In genomic region chr19:42443944-42444398, GRCh38 we compare ENCODE assay signal across 1 cellular context.
TF ChIP-seq lines count a peak whose summit lies in the region.

No MANE protein-coding gene starts in this region.

TF ChIP-seq in HepG2, 621 proteins besides CTCF, POLR2A, EP300 and RAD21 (continued from another document and continues in another):
- TF ChIP-seq STAT5B (CRISPR knock-in tag; IDR thresholded peaks at IDR 0.05), result 0 out of 2 replicates have a peak, but pooled peaks have one; percentile 47
- 0 out of 2 replicates have a peak, but pooled peaks have one; percentile 21 for TF ChIP-seq TAF1 (CRISPR knock-in tag; IDR thresholded peaks at IDR 0.05)
- no peak for TF ChIP-seq ELF1 (CRISPR knock-in tag; IDR thresholded peaks at IDR 0.05)
- TF ChIP-seq NR2C2 (CRISPR knock-in tag; IDR thresholded peaks at IDR 0.05; ENCODE audit: borderline replicate concordance), result peak; percentile 65
- TF ChIP-seq KMT2B (CRISPR knock-in tag; IDR thresholded peaks at IDR 0.05), result peak; percentile 45; the same call in 1 of the 2 replicates
- TF ChIP-seq PHF21A (CRISPR knock-in tag; IDR thresholded peaks at IDR 0.05), result peak; percentile 89
- peak; percentile 43; the same call in 1 of the 2 replicates for TF ChIP-seq NR2F2 (IDR thresholded peaks at IDR 0.05; ENCODE audit: borderline replicate concordance, low read depth)
- no peak for TF ChIP-seq SOX6 (IDR thresholded peaks at IDR 0.05)
- TF ChIP-seq SOX6 (CRISPR knock-in tag; IDR thresholded peaks at IDR 0.05), result peak; percentile 77
- TF ChIP-seq FOSL2 (CRISPR knock-in tag; IDR thresholded peaks at IDR 0.05), result peak; percentile 75
- no peak for TF ChIP-seq ZC3H13 (CRISPR knock-in tag; IDR thresholded peaks at IDR 0.05)
- TF ChIP-seq ZFP36L1 (CRISPR knock-in tag; IDR thresholded peaks at IDR 0.05), result peak; percentile 88
- TF ChIP-seq ZBTB4 (CRISPR knock-in tag; IDR thresholded peaks at IDR 0.05; ENCODE audit: borderline replicate concordance), result no peak
- TF ChIP-seq CBX5 (CRISPR knock-in tag; IDR thresholded peaks at IDR 0.05; ENCODE audit: borderline replicate concordance), result peak; percentile 69; the same call in 1 of the 2 replicates
- no peak for TF ChIP-seq MBD4 (IDR thresholded peaks at IDR 0.05; ENCODE audit: borderline replicate concordance, low read length)
- peak; percentile 39; the same call in 1 of the 2 replicates for TF ChIP-seq MEF2D (CRISPR knock-in tag; IDR thresholded peaks at IDR 0.05)
- 0 out of 2 replicates have a peak, but pooled peaks have one; percentile 39 for TF ChIP-seq ZNF670 (CRISPR knock-in tag; IDR thresholded peaks at IDR 0.05; ENCODE audit: borderline replicate concordance)
- peak; percentile 87 for TF ChIP-seq DPF2 (CRISPR knock-in tag; IDR thresholded peaks at IDR 0.05; ENCODE audit: borderline replicate concordance, low read depth)
- TF ChIP-seq SP5 (CRISPR knock-in tag; IDR thresholded peaks at IDR 0.05; ENCODE audit: borderline replicate concordance, low read depth), result peak; percentile 10; the same call in 1 of the 2 replicates
- no peak for TF ChIP-seq MAFG (CRISPR knock-in tag; IDR thresholded peaks at IDR 0.05)
- TF ChIP-seq ZNF10 (CRISPR knock-in tag; IDR thresholded peaks at IDR 0.05; ENCODE audit: borderline replicate concordance, low read depth), result no peak
- TF ChIP-seq ZNF644 (CRISPR knock-in tag; IDR thresholded peaks at IDR 0.05; ENCODE audit: low read depth), result peak; percentile 63; the same call in 1 of the 2 replicates
- peak; percentile 97 for TF ChIP-seq ARID3A (IDR thresholded peaks at IDR 0.05; ENCODE audit: low read depth, low read length)
- TF ChIP-seq LCORL (IDR thresholded peaks at IDR 0.05), result no peak
- peak; percentile 64; the same call in 1 of the 2 replicates for TF ChIP-seq LCORL (CRISPR knock-in tag; IDR thresholded peaks at IDR 0.05)
- TF ChIP-seq ATF7-NPFF (CRISPR knock-in tag; IDR thresholded peaks at IDR 0.05; ENCODE audit: low read depth), result peak; percentile 58
- TF ChIP-seq THAP11 (CRISPR knock-in tag; IDR thresholded peaks at IDR 0.05), result peak; percentile 49; the same call in 1 of the 2 replicates
- TF ChIP-seq SMAD3 (CRISPR knock-in tag; IDR thresholded peaks at IDR 0.05), result 0 out of 2 replicates have a peak, but pooled peaks have one; percentile 22
- TF ChIP-seq ZMYM4 (CRISPR knock-in tag; IDR thresholded peaks at IDR 0.05), result peak; percentile 66
- TF ChIP-seq ZNF609 (CRISPR knock-in tag; IDR thresholded peaks at IDR 0.05; ENCODE audit: borderline replicate concordance), result peak; percentile 57; the same call in 1 of the 2 replicates
- peak; percentile 75; the same call in 1 of the 2 replicates for TF ChIP-seq MEIS2 (CRISPR knock-in tag; IDR thresholded peaks at IDR 0.05)
- peak; percentile 35; the same call in 1 of the 2 replicates for TF ChIP-seq HOXA3 (CRISPR knock-in tag; IDR thresholded peaks at IDR 0.05)
- peak; percentile 51 for TF ChIP-seq XRCC5 (optimal IDR thresholded peaks at IDR 0.05; ENCODE audit: low read length)
- TF ChIP-seq NCOR1 (IDR thresholded peaks at IDR 0.05; ENCODE audit: borderline replicate concordance, low read length), result peak; percentile 67; the same call in 1 of the 2 replicates
- peak; percentile 56 for TF ChIP-seq FOXA1 (IDR thresholded peaks at IDR 0.05)
- peak; percentile 95 for TF ChIP-seq FOXA1 (CRISPR knock-in tag; IDR thresholded peaks at IDR 0.05)
- peak; percentile 58 for TF ChIP-seq HNF1B (CRISPR knock-in tag; IDR thresholded peaks at IDR 0.05)
- TF ChIP-seq TEAD3 (CRISPR knock-in tag; optimal IDR thresholded peaks at IDR 0.05; ENCODE audit: borderline replicate concordance), result peak; percentile 51
- TF ChIP-seq GFI1 (CRISPR knock-in tag; IDR thresholded peaks at IDR 0.05; ENCODE audit: borderline replicate concordance), result peak; percentile 96
- TF ChIP-seq POGK (CRISPR knock-in tag; conservative IDR thresholded peaks at IDR 0.05), result peak; percentile 50; the same call in 1 of the 2 replicates
- TF ChIP-seq ZFX (CRISPR knock-in tag; IDR thresholded peaks at IDR 0.05; ENCODE audit: low read depth), result peak; percentile 88
- peak; percentile 74 for TF ChIP-seq ELF3 (CRISPR knock-in tag; IDR thresholded peaks at IDR 0.05)
- TF ChIP-seq IRF2 (CRISPR knock-in tag; IDR thresholded peaks at IDR 0.05), result peak; percentile 62; the same call in 1 of the 2 replicates
- peak; percentile 57; the same call in 1 of the 2 replicates for TF ChIP-seq POLR2AphosphoS5 (IDR thresholded peaks at IDR 0.05; ENCODE audit: low read depth, low read length)
- TF ChIP-seq MXI1 (IDR thresholded peaks at IDR 0.05; ENCODE audit: borderline replicate concordance, low read depth, low read length), result no peak
- TF ChIP-seq MED1 (CRISPR knock-in tag; IDR thresholded peaks at IDR 0.05), result peak; percentile 73
- TF ChIP-seq ZBTB3 (CRISPR knock-in tag; IDR thresholded peaks at IDR 0.05; ENCODE audit: borderline replicate concordance, low read depth), result peak; percentile 97
- TF ChIP-seq ZNF614 (CRISPR knock-in tag; IDR thresholded peaks at IDR 0.05; ENCODE audit: borderline replicate concordance), result peak; percentile 44; the same call in 1 of the 2 replicates
- TF ChIP-seq HDAC1 (CRISPR knock-in tag; IDR thresholded peaks at IDR 0.05), result peak; percentile 66
- TF ChIP-seq TFE3 (CRISPR knock-in tag; IDR thresholded peaks at IDR 0.05), result peak; percentile 59; the same call in 1 of the 2 replicates
- peak; percentile 87 for TF ChIP-seq MIXL1 (CRISPR knock-in tag; IDR thresholded peaks at IDR 0.05)
- TF ChIP-seq ZNF121 (CRISPR knock-in tag; IDR thresholded peaks at IDR 0.05), result no peak
- peak; percentile 91 for TF ChIP-seq HNF4G (IDR thresholded peaks at IDR 0.05; ENCODE audit: borderline replicate concordance, low read depth, low read length)
- TF ChIP-seq HNF4G (CRISPR knock-in tag; IDR thresholded peaks at IDR 0.05; ENCODE audit: borderline replicate concordance, low read depth), result peak; percentile 86; the same call in 1 of the 2 replicates
- no peak for TF ChIP-seq PHB2 (IDR thresholded peaks at IDR 0.05; ENCODE audit: partially characterized antibody)
- no peak for TF ChIP-seq KLF9 (CRISPR knock-in tag; IDR thresholded peaks at IDR 0.05; ENCODE audit: low read depth)
- peak; percentile 50; the same call in 1 of the 2 replicates for TF ChIP-seq ETV5 (CRISPR knock-in tag; IDR thresholded peaks at IDR 0.05; ENCODE audit: borderline replicate concordance)
- TF ChIP-seq BHLHE40 (IDR thresholded peaks at IDR 0.05; ENCODE audit: low read length), result 0 out of 2 replicates have a peak, but pooled peaks have one; percentile 26
- TF ChIP-seq CEBPG (CRISPR knock-in tag; IDR thresholded peaks at IDR 0.05), result peak; percentile 38; the same call in 1 of the 2 replicates
- TF ChIP-seq SIN3A (IDR thresholded peaks at IDR 0.05; ENCODE audit: borderline replicate concordance, low read depth, low read length), result 0 out of 2 replicates have a peak, but pooled peaks have one; percentile 40
- 0 out of 2 replicates have a peak, but pooled peaks have one; percentile 60 for TF ChIP-seq ZSCAN29 (CRISPR knock-in tag; conservative IDR thresholded peaks at IDR 0.05)
